ENCODE assay signal across 29 cellular contexts in genomic region chr6:157792671-157793070, GRCh38.
"Had no signal": no experiment of that assay in that cellular context is flagged by ENCODE, and none has a peak within 500 bp of the region (broad histone marks: within the 10 kb centered on the region; RNA-seq: fewer than 3 reads in every experiment).

No MANE protein-coding gene starts in this region.

- H3K4me3 Mint-ChIP-seq: immature natural killer cell; mesothelial cell of epicardium; naive B cell; natural killer cell; nephron progenitor cell; neural progenitor cell; stimulated activated memory B cell treated with anti-CD40 and anti-IgM and Interleukin-4, amounts not matched to agents 10 μg/mL and 1 μg/mL and 100 μg/mL, for 72 hours; stimulated activated naive CD8-positive, alpha-beta T cell treated with anti-CD3 and anti-CD28 coated beads, Interleukin-15, amount 100 ng/mL, for 72 hours had no signal

- H3K27ac Mint-ChIP-seq: immature natural killer cell; mesothelial cell of epicardium; natural killer cell; nephron progenitor cell; neural progenitor cell; stimulated activated memory B cell treated with anti-CD40 and anti-IgM and Interleukin-4, amounts not matched to agents 10 μg/mL and 1 μg/mL and 100 μg/mL, for 72 hours had no signal

- H3K9me3 ChIP-seq: left lung, lower lobe of right lung, neutrophil, right atrium auricular region, right lobe of liver, testis, thyroid gland, transverse colon, upper lobe of left lung, vagina had no signal

- H3K27me3 Mint-ChIP-seq: naive B cell; stimulated activated memory B cell treated with anti-CD40 and anti-IgM and Interleukin-4, amounts not matched to agents 10 μg/mL and 1 μg/mL and 100 μg/mL, for 72 hours; stimulated activated naive CD8-positive, alpha-beta T cell treated with anti-CD3 and anti-CD28 coated beads, Interleukin-15, amount 100 ng/mL, for 72 hours had no signal

- H3K4me1 Mint-ChIP-seq: immature natural killer cell, mesothelial cell of epicardium, naive B cell, natural killer cell, nephron progenitor cell, neural progenitor cell had no signal

- H3K36me3 Mint-ChIP-seq: immature natural killer cell; mesothelial cell of epicardium; naive B cell; natural killer cell; neural progenitor cell; stimulated activated memory B cell treated with anti-CD40 and anti-IgM and Interleukin-4, amounts not matched to agents 10 μg/mL and 1 μg/mL and 100 μg/mL, for 72 hours had no signal

- ATAC-seq: left colon; left lung; lower lobe of right lung; natural killer cell; right lobe of liver; stimulated activated memory B cell treated with anti-CD40 and anti-IgM and Interleukin-4, amounts not matched to agents 10 μg/mL and 1 μg/mL and 100 μg/mL, for 72 hours; stimulated activated naive CD8-positive, alpha-beta T cell treated with anti-CD3 and anti-CD28 coated beads, Interleukin-15, amount 100 ng/mL, for 72 hours had no signal

- FAIRE-seq: islet of Langerhans, kidney had no signal

- DNase-seq: hypothalamus; immature natural killer cell; kidney; left colon; left lung; lower lobe of right lung; mesendoderm; naive B cell; natural killer cell; nephron progenitor cell; occipital lobe; right lobe of liver; stimulated activated CD4-positive, alpha-beta T cell treated with anti-CD3 and anti-CD28 coated beads, Interleukin-1b, Interleukin-23, amount 100 ng/mL, for 48 hours; stimulated activated CD4-positive, alpha-beta T cell treated with anti-CD3 and anti-CD28 coated beads, Interleukin-2, amount 100 ng/mL, for 48 hours; stimulated activated CD4-positive, alpha-beta T cell treated with anti-CD3 and anti-CD28 coated beads, Interleukin-4, amount 100 ng/mL, for 4 hours; stimulated activated CD8-positive, alpha-beta memory T cell treated with anti-CD3 and anti-CD28 coated beads, Interleukin-4, amount 100 ng/mL, for 48 hours; stimulated activated naive CD4-positive, alpha-beta T cell treated with Interleukin-2 at 50 U/mL for 16 hours; stimulated activated naive CD8-positive, alpha-beta T cell treated with anti-CD3 and anti-CD28 coated beads, Interleukin-15, amount 100 ng/mL, for 72 hours; testis; thyroid gland; transverse colon; upper lobe of left lung had no signal
